1 cellular context compared by ENCODE assay signal in genomic region chr4:2932561-2932950, GRCh38.
TF ChIP-seq lines count a peak whose summit lies in the region.

No MANE protein-coding gene starts in this region.

TF ChIP-seq in GM12878, 131 proteins besides CTCF, POLR2A, EP300 and RAD21 (continued from another document):
- TF ChIP-seq PRDM15 (CRISPR knock-in tag; IDR thresholded peaks at IDR 0.05) (no peak), CREB1 (IDR thresholded peaks at IDR 0.05; ENCODE audit: low read depth) (no peak), CBX5 (IDR thresholded peaks at IDR 0.05; ENCODE audit: low read depth) (no peak), PAX8 (IDR thresholded peaks at IDR 0.05) (no peak), SREBF1 (IDR thresholded peaks at IDR 0.05; ENCODE audit: low read length) (no peak), TCF3 (IDR thresholded peaks at IDR 0.05; ENCODE audit: borderline replicate concordance, insufficient read depth, low read depth, low read length) (no peak), REST (IDR thresholded peaks at IDR 0.05; ENCODE audit: low read depth, low read length) (no peak), CHD1 (IDR thresholded peaks at IDR 0.05; ENCODE audit: low read depth, low read length) (no peak), ZNF592 (IDR thresholded peaks at IDR 0.05) (no peak), RELA (IDR thresholded peaks at IDR 0.05; ENCODE audit: borderline replicate concordance, partially characterized antibody) (no peak), IKZF2 (IDR thresholded peaks at IDR 0.05) (no peak), SUZ12 (IDR thresholded peaks at IDR 0.05; ENCODE audit: unreplicated experiment) (no peak), HDAC6 (IDR thresholded peaks at IDR 0.05; ENCODE audit: unreplicated experiment) (no peak), NR2C2 (IDR thresholded peaks at IDR 0.05; ENCODE audit: borderline replicate concordance, control insufficient read depth, insufficient read length, low read depth) (no peak), ZSCAN29 (IDR thresholded peaks at IDR 0.05) (no peak)
